9 cellular contexts compared by ENCODE assay signal in genomic region chr20:20780127-20780822, GRCh38.
DNase-seq lines count a peak whose midpoint lies in the region; ATAC-seq and TF ChIP-seq lines count a peak whose summit lies in the region.
"Had no signal": no experiment of that assay in that cellular context is flagged by ENCODE, and none has a peak within 500 bp of the region (broad histone marks: within the 10 kb centered on the region; RNA-seq: fewer than 3 reads in every experiment).

No MANE protein-coding gene starts in this region.

- CTCF ChIA-PET in SK-N-SH (lab: Yijun Ruan, JAX): interaction anchor here (1.0 to 1.3 kb wide), 2 partner anchors 45 to 101 kb away, joined by 4 read pairs; no protein-coding TSS in a partner anchor

- no peak overlapping the region for H3K4me2 ChIP-seq in SK-N-SH

- peaks cover 0 to 4% of the 10 kb centered on the region in 2 donors for H3K4me1 ChIP-seq in esophagus (ENCODE audit: control insufficient read depth in 2 of 2, insufficient read depth in 2 of 2, low read length in 1 of 2)
- peaks cover 16% of the 10 kb centered on the region for H3K4me1 ChIP-seq in ovary (ENCODE audit: insufficient read depth)
- H3K4me1 ChIP-seq in SK-N-SH (ENCODE audit: control insufficient read depth in 1 of 2, insufficient read depth in 2 of 2, low read depth in 1 of 2, low read length in 1 of 2): no peaks in the 10 kb centered on the region; a peak in 1 of 4 replicates

- no peak for TF ChIP-seq POLR2A in ovary (IDR thresholded peaks at IDR 0.05)

- H2AFZ ChIP-seq in SK-N-SH (ENCODE audit: low read depth): no peak overlapping the region

- no peak overlapping the region for H3K4me3 Mint-ChIP-seq in osteocyte (ENCODE audit: unreplicated experiment)
- H3K4me3 Mint-ChIP-seq: stimulated activated naive CD8-positive, alpha-beta T cell treated with anti-CD3 and anti-CD28 coated beads, Interleukin-15, Interleukin-2, amounts not matched to agents 100 ng/mL and 50 ng/mL, for 24 hours had no signal

- no peak overlapping the region for H3K4me3 ChIP-seq in H7 (ENCODE audit: insufficient read depth, low read depth, low read length)
- no peak overlapping the region for H3K4me3 ChIP-seq in esophagus (ENCODE audit: low read depth in 1 of 2, low read length in 2 of 2)
- no peak overlapping the region for H3K4me3 ChIP-seq in ovary
- no peak overlapping the region for H3K4me3 ChIP-seq in SK-N-SH (ENCODE audit: low read depth in 2 of 2, low read length in 1 of 2)

- no peaks in the 10 kb centered on the region for H3K9me2 ChIP-seq in SK-N-SH

- no peaks in the 10 kb centered on the region for H3K9me3 Mint-ChIP-seq in osteocyte (ENCODE audit: unreplicated experiment)
- H3K9me3 Mint-ChIP-seq: stimulated activated naive CD8-positive, alpha-beta T cell treated with anti-CD3 and anti-CD28 coated beads, Interleukin-15, Interleukin-2, amounts not matched to agents 100 ng/mL and 50 ng/mL, for 24 hours had no signal

- intact Hi-C loops in ovary (cut with DNase I): no loop called here

- H3K36me3 ChIP-seq in H7 (replicated peaks; ENCODE audit: control insufficient read depth, insufficient read depth, low read length) (no peaks in the 10 kb centered on the region), esophagus (ENCODE audit: control insufficient read depth in 2 of 2, insufficient read depth in 2 of 2, low read length in 1 of 2) (no peaks in the 10 kb centered on the region), ovary (no peaks in the 10 kb centered on the region), SK-N-SH (replicated peaks in 1 of 2; ENCODE audit: control insufficient read depth in 1 of 2, insufficient read depth in 2 of 2, low read length in 1 of 2) (no peaks in the 10 kb centered on the region)

- H3K9me3 ChIP-seq in esophagus (ENCODE audit: control insufficient read depth in 2 of 2, insufficient read depth in 1 of 2, low read depth in 1 of 2, low read length in 1 of 2) (no peaks in the 10 kb centered on the region), ovary (no peaks in the 10 kb centered on the region), SK-N-SH (no peaks in the 10 kb centered on the region)

- no peaks in the 10 kb centered on the region for H3K4me1 Mint-ChIP-seq in osteocyte (ENCODE audit: unreplicated experiment)

- TF ChIP-seq EP300 in ovary (IDR thresholded peaks at IDR 0.05) (no peak), SK-N-SH (IDR thresholded peaks at IDR 0.05; ENCODE audit: borderline replicate concordance in 1 of 2, low read depth in 1 of 2, low read length in 1 of 2) (no peak)

- peaks cover 2% of the 10 kb centered on the region for H3K27me3 Mint-ChIP-seq in osteocyte (ENCODE audit: unreplicated experiment)

- H3K36me3 Mint-ChIP-seq in osteocyte (ENCODE audit: unreplicated experiment): no peaks in the 10 kb centered on the region

- H3K27ac ChIP-seq in esophagus (ENCODE audit: low read depth in 2 of 2, low read length in 1 of 2) (peak overlapping the region; percentile 29 to 47), ovary (no peak overlapping the region), SK-N-SH (ENCODE audit: low read depth in 2 of 2, low read length in 1 of 2) (no peak overlapping the region)

- WGBS in esophagus, 2 donors: 35 to 45% methylated on average over 7 of the region's 7 CpGs
- 63 to 75% (median 72%) methylated on average over 7 of the region's 7 CpGs for WGBS in ovary, 3 donors
- 8% methylated on average over 7 of the region's 7 CpGs for WGBS in SK-N-SH (ENCODE audit: low lambda C conversion rate)

- H3K27me3 ChIP-seq in H7 (ENCODE audit: control insufficient read depth, insufficient read depth, low read length) (no peaks in the 10 kb centered on the region), esophagus (ENCODE audit: control insufficient read depth in 1 of 2, insufficient read depth in 2 of 2, low read length in 2 of 2) (no peaks in the 10 kb centered on the region), ovary (no peaks in the 10 kb centered on the region), SK-N-SH (ENCODE audit: insufficient read depth) (no peaks in the 10 kb centered on the region; the same call in 1 of the 2 replicates)

- no peak overlapping the region for H3K27ac Mint-ChIP-seq in osteocyte (ENCODE audit: unreplicated experiment)
- H3K27ac Mint-ChIP-seq: stimulated activated naive CD8-positive, alpha-beta T cell treated with anti-CD3 and anti-CD28 coated beads, Interleukin-15, Interleukin-2, amounts not matched to agents 100 ng/mL and 50 ng/mL, for 24 hours had no signal

- ATAC-seq in GM21515 (IDR thresholded peaks at IDR 0.05; ENCODE audit: unreplicated experiment): no peak

- TF ChIP-seq CTCF in ovary (IDR thresholded peaks at IDR 0.05): no peak
- TF ChIP-seq CTCF in SK-N-SH (IDR thresholded peaks at IDR 0.05): no peak
- TF ChIP-seq CTCF in osteocyte (IDR thresholded peaks at IDR 0.05): no peak

- DNase-seq in AML-193 (lab: John Stamatoyannopoulos, UW) (peak; percentile 98 to 99), H7 (peak; percentile 36), NCI-H2196 (lab: John Stamatoyannopoulos, UW; ENCODE audit: unreplicated experiment) (peak; percentile 86), ovary (peak in 4 of 5 donors; percentile 31 to 62 (median 59)), SK-N-SH (no peak), osteocyte (ENCODE audit: extremely low spot score, unreplicated experiment) (no peak)

- H3K9ac ChIP-seq in SK-N-SH: no peak overlapping the region

- no peaks in the 10 kb centered on the region for H3F3A ChIP-seq in SK-N-SH (replicated peaks; ENCODE audit: insufficient read depth)

- no peaks in the 10 kb centered on the region for H3K79me2 ChIP-seq in SK-N-SH (ENCODE audit: insufficient read depth)

- POLR2A ChIA-PET in SK-N-SH (lab: Yijun Ruan, JAX): no interaction called here

- no peaks in the 10 kb centered on the region for H4K20me1 ChIP-seq in SK-N-SH (ENCODE audit: insufficient read depth)

- no peak for TF ChIP-seq RAD21 in SK-N-SH (IDR thresholded peaks at IDR 0.05; ENCODE audit: low read length)

TF ChIP-seq in SK-N-SH, 30 proteins besides CTCF, POLR2A, EP300 and RAD21 (continues in another document):
- TF ChIP-seq EZH2phosphoT487 (IDR thresholded peaks at IDR 0.05; ENCODE audit: borderline replicate concordance, low read depth) (no peak), POLR2AphosphoS5 (IDR thresholded peaks at IDR 0.05; ENCODE audit: low read depth, low read length) (no peak), MXI1 (IDR thresholded peaks at IDR 0.05; ENCODE audit: low read depth, low read length) (no peak), ZBTB33 (IDR thresholded peaks at IDR 0.05; ENCODE audit: borderline replicate concordance, low read depth) (no peak), SMC3 (IDR thresholded peaks at IDR 0.05; ENCODE audit: low read depth, low read length) (no peak), FOSL2 (IDR thresholded peaks at IDR 0.05; ENCODE audit: borderline replicate concordance, low read depth) (no peak), TCF12 (IDR thresholded peaks at IDR 0.05) (no peak), GABPA (IDR thresholded peaks at IDR 0.05; ENCODE audit: low read depth) (no peak), SIN3A (IDR thresholded peaks at IDR 0.05; ENCODE audit: borderline replicate concordance, low read depth, low read length) (no peak), PBX3 (IDR thresholded peaks at IDR 0.05) (no peak), MEF2A (IDR thresholded peaks at IDR 0.05; ENCODE audit: borderline replicate concordance, low read depth) (no peak), RXRA (IDR thresholded peaks at IDR 0.05; ENCODE audit: borderline replicate concordance, low read depth) (no peak), JUND (IDR thresholded peaks at IDR 0.05) (no peak), ELF1 (IDR thresholded peaks at IDR 0.05) (no peak), USF1 (IDR thresholded peaks at IDR 0.05; ENCODE audit: borderline replicate concordance, low read depth) (no peak)

Comparison
In these comparisons a context has a peak if more than half of its experiments do, and no peak if none do; other contexts are left out.
1. DNase-seq: peak in AML-193 (2 of 2), H7 (single experiment), NCI-H2196 (single experiment) and ovary (4 of 5); none in SK-N-SH (single experiment) and osteocyte (single experiment).
2. H3K27ac ChIP-seq: peak in esophagus (2 of 2); none in ovary (0 of 2) and SK-N-SH (0 of 2).